In the genomic region with DNA sequence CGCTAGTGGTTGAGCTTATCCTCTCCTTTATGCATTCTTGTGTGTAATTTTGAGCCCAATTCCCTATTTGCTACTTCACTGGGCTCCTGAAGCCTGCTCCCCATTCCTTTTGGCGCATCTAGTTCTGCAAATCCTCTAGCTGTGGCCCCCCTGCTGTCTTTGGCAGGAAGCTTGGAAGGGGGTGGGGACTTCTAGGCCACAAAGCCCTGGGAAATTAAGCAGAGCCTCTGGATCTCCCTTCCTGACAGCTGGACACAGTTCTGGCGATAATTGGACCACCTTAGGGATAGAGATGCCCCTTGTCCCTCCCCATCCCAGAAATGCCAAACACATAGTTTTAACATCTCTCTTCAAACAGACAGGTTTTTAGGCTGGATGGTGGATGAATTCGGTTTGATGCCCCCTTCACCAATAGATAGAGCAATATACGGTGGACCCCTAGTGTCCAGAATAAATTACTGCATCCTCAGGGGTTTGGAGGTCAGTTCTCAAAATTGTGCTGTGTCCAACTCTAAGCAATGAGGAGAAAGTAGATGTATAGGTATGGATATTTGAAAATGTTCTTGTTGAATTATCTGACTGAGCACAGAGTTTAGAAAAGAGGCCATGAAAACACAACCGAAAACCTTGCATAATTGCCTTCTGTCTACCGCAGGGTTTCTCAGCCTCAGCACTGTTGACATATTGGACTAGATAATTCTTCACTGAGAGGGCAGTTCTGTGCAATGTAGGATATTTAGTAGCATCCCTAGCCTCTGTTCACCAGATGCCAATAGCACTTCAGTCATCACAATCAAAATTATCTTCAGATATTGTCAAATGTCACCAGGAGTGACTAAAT, we compare ENCODE assay signal across 9 cellular contexts.
DNase-seq lines count a peak whose midpoint lies in the region; ATAC-seq and TF ChIP-seq lines count a peak whose summit lies in the region.
"Had no signal": no experiment of that assay in that cellular context is flagged by ENCODE, and none has a peak within 500 bp of the region (broad histone marks: within the 10 kb centered on the region; RNA-seq: fewer than 3 reads in every experiment).

No MANE protein-coding gene starts in this region.

- H3K27me3 Mint-ChIP-seq in natural killer cell treated with Interleukin-12 subunit alpha and Interleukin-12 subunit beta and Interleukin-15 and Interleukin-18, amount 100 ng/mL, for 72 hours, result peaks cover 23 to 28% of the 10 kb centered on the region in 2 donors

- no peak overlapping the region for H3K4me3 Mint-ChIP-seq in natural killer cell treated with Interleukin-12 subunit alpha and Interleukin-12 subunit beta and Interleukin-15 and Interleukin-18, amount 100 ng/mL, for 72 hours
- H3K4me3 Mint-ChIP-seq: CD4-positive, alpha-beta memory T cell had no signal

- no peaks in the 10 kb centered on the region for H3K9me3 ChIP-seq in HUES64 (ENCODE audit: insufficient read depth, low read depth, low read length)

- peaks cover 11% of the 10 kb centered on the region; the same call in 1 of the 2 replicates for H3K4me1 ChIP-seq in HUES64 (ENCODE audit: insufficient read depth, low read length)

- TF ChIP-seq CTCF in fibroblast of mammary gland (conservative IDR thresholded peaks at IDR 0.05; ENCODE audit: control insufficient read depth, insufficient read depth, low read depth, low read length), result peak; percentile 72

- ATAC-seq in natural killer cell treated with Interleukin-12 subunit alpha and Interleukin-12 subunit beta and Interleukin-15 and Interleukin-18, amount 100 ng/mL, for 72 hours, result peak; percentile 59 to 72
- ATAC-seq in HG02642 (IDR thresholded peaks at IDR 0.05; ENCODE audit: poor library complexity, unreplicated experiment) (no peak), HG03095 (IDR thresholded peaks at IDR 0.05; ENCODE audit: unreplicated experiment) (no peak)

- no peaks in the 10 kb centered on the region for H3K36me3 Mint-ChIP-seq in natural killer cell treated with Interleukin-12 subunit alpha and Interleukin-12 subunit beta and Interleukin-15 and Interleukin-18, amount 100 ng/mL, for 72 hours
- H3K36me3 Mint-ChIP-seq: CD4-positive, alpha-beta memory T cell had no signal

- H3K4me1 Mint-ChIP-seq in natural killer cell treated with Interleukin-12 subunit alpha and Interleukin-12 subunit beta and Interleukin-15 and Interleukin-18, amount 100 ng/mL, for 72 hours (ENCODE audit: low read depth in 2 of 2), result peaks cover 5 to 9% of the 10 kb centered on the region in 2 donors

- H3K27ac Mint-ChIP-seq in natural killer cell treated with Interleukin-12 subunit alpha and Interleukin-12 subunit beta and Interleukin-15 and Interleukin-18, amount 100 ng/mL, for 72 hours, result no peak overlapping the region
- H3K27ac Mint-ChIP-seq: CD4-positive, alpha-beta memory T cell had no signal

- no peaks in the 10 kb centered on the region for H3K9me3 Mint-ChIP-seq in natural killer cell treated with Interleukin-12 subunit alpha and Interleukin-12 subunit beta and Interleukin-15 and Interleukin-18, amount 100 ng/mL, for 72 hours

- no peak overlapping the region for H3K27ac ChIP-seq in HUES64 (ENCODE audit: low read depth, low read length)

- H3K4me3 ChIP-seq in HUES64 (ENCODE audit: low read length), result peak overlapping the region; percentile 36
- no peak overlapping the region for H3K4me3 ChIP-seq in fibroblast of mammary gland (ENCODE audit: control insufficient read depth, low read depth, low read length)

- no peak overlapping the region for H3K9ac ChIP-seq in HUES64 (ENCODE audit: low read depth, low read length)

- no peaks in the 10 kb centered on the region for H3K27me3 ChIP-seq in HUES64 (ENCODE audit: insufficient read depth, low read length)

- DNase-seq in NCI-H1694 treated with DMSO at 0.1 percent for 48 hours (lab: John Stamatoyannopoulos, UW) (peak; percentile 42), NCI-H1694 (lab: John Stamatoyannopoulos, UW) (no peak), SKM-1 (lab: John Stamatoyannopoulos, UW; ENCODE audit: unreplicated experiment) (peak; percentile 43), fibroblast of mammary gland (ENCODE audit: low read depth) (peak; percentile 50)
- DNase-seq in natural killer cell treated with Interleukin-12 subunit alpha and Interleukin-12 subunit beta and Interleukin-15 and Interleukin-18, amount 100 ng/mL, for 72 hours (ENCODE audit: low spot score), result no peak

- no peaks in the 10 kb centered on the region for H3K36me3 ChIP-seq in HUES64 (ENCODE audit: insufficient read depth, low read length)

- 19% methylated on average over 6 of the region's 7 CpGs for WGBS in HUES64

Comparison
In these comparisons a context has a peak if more than half of its experiments do, and no peak if none do; other contexts are left out.
1. DNase-seq: peak in NCI-H1694 treated with DMSO at 0.1 percent for 48 hours (single experiment), SKM-1 (single experiment) and fibroblast of mammary gland (single experiment); none in NCI-H1694 (single experiment) and natural killer cell treated with Interleukin-12 subunit alpha and Interleukin-12 subunit beta and Interleukin-15 and Interleukin-18, amount 100 ng/mL, for 72 hours (single experiment).
2. ATAC-seq: peak in natural killer cell treated with Interleukin-12 subunit alpha and Interleukin-12 subunit beta and Interleukin-15 and Interleukin-18, amount 100 ng/mL, for 72 hours (2 of 2); none in HG02642 (single experiment) and HG03095 (single experiment).